25 cellular contexts compared by ENCODE assay signal in the genomic region with DNA sequence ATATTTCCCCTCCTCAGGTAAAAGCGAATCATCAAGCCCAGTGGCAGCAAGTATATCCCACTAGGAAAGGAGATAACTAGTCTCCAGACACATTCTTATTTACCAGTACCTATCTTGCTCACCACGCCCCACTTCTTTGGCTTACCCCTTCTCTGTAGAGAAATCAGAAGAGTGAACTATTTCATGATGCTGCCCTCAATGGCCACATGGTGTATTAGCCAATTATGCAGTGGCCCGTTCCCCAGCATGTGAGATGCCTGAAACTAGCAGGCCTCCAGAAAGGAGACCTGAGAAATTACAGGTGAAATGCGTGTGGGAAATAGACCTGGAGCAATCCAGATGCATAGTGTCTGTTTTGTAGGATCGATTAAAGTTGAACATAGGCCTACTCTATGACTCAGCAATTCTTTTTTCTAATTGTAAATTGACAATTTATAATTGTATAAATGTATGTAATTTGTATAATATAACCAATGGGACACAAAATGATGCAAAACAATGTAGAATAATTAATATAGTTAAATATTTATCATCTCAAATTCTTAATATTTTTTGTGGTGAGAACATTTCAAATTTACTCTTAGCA.
"Had no signal": no experiment of that assay in that cellular context is flagged by ENCODE, and none has a peak within 500 bp of the region (broad histone marks: within the 10 kb centered on the region; RNA-seq: fewer than 3 reads in every experiment).

No MANE protein-coding gene starts in this region.

- H3K4me1 Mint-ChIP-seq: activated CD4-positive, alpha-beta memory T cell treated with anti-CD3 and anti-CD28 coated beads, Interleukin-2, amount 10 ng/mL, durations not matched to agents 7 days and 5 days; activated T-helper 17 cell treated with anti-CD3 and anti-CD28 coated beads, Interleukin-2, amount 50 U/mL, for 72 hours had no signal

- DNase-seq: activated CD4-positive, alpha-beta memory T cell treated with anti-CD3 and anti-CD28 coated beads, Interleukin-2, amount 10 ng/mL, durations not matched to agents 7 days and 5 days; activated CD4-positive, alpha-beta T cell treated with anti-CD3 and anti-CD28 coated beads for 36 hours; activated CD4-positive, alpha-beta T cell treated with anti-CD3 and anti-CD28 coated beads, Interleukin-2, amount 50 U/mL, for 1 hour; activated gamma-delta T cell; activated naive CD4-positive, alpha-beta T cell treated with anti-CD3 and anti-CD28 coated beads for 36 hours; activated T-cell treated with anti-CD3 and anti-CD28 coated beads for 4 hours; activated T-cell treated with anti-CD3 and anti-CD28 coated beads, Interleukin-2, amount 50 U/mL, for 48 hours; amygdala; NCI-H1092; NCI-H1417; NCI-H1930; NCI-H510A treated with DMSO at 0.1 percent for 48 hours; NCI-H69; NK-92 treated with Interleukin-12 subunit alpha and Interleukin-12 subunit beta, amount 100 ng/mL, for 24 hours; OCI-M1; RPMI8226; T-helper 1 cell had no signal

- FAIRE-seq: astrocyte had no signal

- H3K4me3 ChIP-seq: SK-N-MC had no signal

- H3K27ac Mint-ChIP-seq: activated CD4-positive, alpha-beta memory T cell treated with anti-CD3 and anti-CD28 coated beads, Interleukin-2, amount 10 ng/mL, durations not matched to agents 7 days and 5 days; activated CD4-positive, alpha-beta T cell treated with anti-CD3 and anti-CD28 coated beads for 36 hours; activated naive CD4-positive, alpha-beta T cell treated with anti-CD3 and anti-CD28 coated beads for 36 hours; activated naive CD8-positive, alpha-beta T cell; activated T-helper 17 cell treated with anti-CD3 and anti-CD28 coated beads, Interleukin-2, amount 50 U/mL, for 72 hours; brain had no signal

- ATAC-seq: activated CD4-positive, alpha-beta T cell treated with anti-CD3 and anti-CD28 coated beads for 36 hours; activated T-helper 17 cell treated with anti-CD3 and anti-CD28 coated beads, Interleukin-2, amount 50 U/mL, for 72 hours; Panc1; Right ventricle myocardium inferior had no signal

- H3K27ac ChIP-seq: SK-N-MC, VCaP had no signal

- H3K4me3 Mint-ChIP-seq: activated CD4-positive, alpha-beta memory T cell treated with anti-CD3 and anti-CD28 coated beads, Interleukin-2, amount 10 ng/mL, durations not matched to agents 7 days and 5 days; activated CD4-positive, alpha-beta T cell treated with anti-CD3 and anti-CD28 coated beads for 36 hours; activated naive CD4-positive, alpha-beta T cell treated with anti-CD3 and anti-CD28 coated beads for 36 hours; activated naive CD8-positive, alpha-beta T cell; activated T-helper 17 cell treated with anti-CD3 and anti-CD28 coated beads, Interleukin-2, amount 50 U/mL, for 72 hours; brain had no signal

- H3K27me3 Mint-ChIP-seq: activated CD4-positive, alpha-beta T cell treated with anti-CD3 and anti-CD28 coated beads for 36 hours; activated T-helper 17 cell treated with anti-CD3 and anti-CD28 coated beads, Interleukin-2, amount 50 U/mL, for 72 hours; brain had no signal

- H3K9me3 Mint-ChIP-seq: activated CD4-positive, alpha-beta memory T cell treated with anti-CD3 and anti-CD28 coated beads, Interleukin-2, amount 10 ng/mL, durations not matched to agents 7 days and 5 days; activated naive CD4-positive, alpha-beta T cell treated with anti-CD3 and anti-CD28 coated beads for 36 hours; activated T-helper 17 cell treated with anti-CD3 and anti-CD28 coated beads, Interleukin-2, amount 50 U/mL, for 72 hours; brain had no signal

- H3K36me3 Mint-ChIP-seq: brain had no signal
